In the genomic region with DNA sequence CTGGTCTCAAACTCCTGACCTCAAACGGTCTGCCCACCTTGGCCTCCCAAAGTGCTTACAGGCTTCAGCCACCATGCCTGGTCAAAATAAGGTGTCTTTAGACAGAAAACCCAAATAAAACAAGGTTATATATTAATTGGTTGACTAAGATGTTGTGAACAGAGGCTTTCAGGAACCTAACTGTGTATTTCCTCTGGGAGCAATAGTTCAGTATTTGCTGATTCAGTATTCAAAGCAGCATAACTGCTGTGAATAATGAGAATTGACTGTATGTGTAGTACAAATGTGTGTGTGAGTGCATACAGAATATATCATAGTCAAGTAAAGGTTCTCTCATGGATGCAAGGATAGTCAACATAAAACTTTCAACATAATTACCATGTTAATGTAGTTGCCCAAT, we compare ENCODE assay signal across 24 cellular contexts.
"Had no signal": no experiment of that assay in that cellular context is flagged by ENCODE, and none has a peak within 500 bp of the region (broad histone marks: within the 10 kb centered on the region; RNA-seq: fewer than 3 reads in every experiment).

No MANE protein-coding gene starts in this region.

- H3K36me3 ChIP-seq: colonic mucosa, esophagus muscularis mucosa, gastroesophageal sphincter, heart left ventricle, prostate gland, right atrium auricular region, sigmoid colon, stomach, thyroid gland, upper lobe of left lung had no signal

- H2AFZ ChIP-seq: hepatocyte had no signal

- H3K79me2 ChIP-seq: hepatocyte had no signal

- H3K4me2 ChIP-seq: hepatocyte had no signal

- FAIRE-seq: endothelial cell of umbilical vein, kidney, urothelium cell line had no signal

- H3K4me1 ChIP-seq: colonic mucosa, esophagus muscularis mucosa, foreskin keratinocyte, gastroesophageal sphincter, prostate gland, right atrium auricular region, sigmoid colon, thyroid gland, upper lobe of left lung had no signal

- H3K9me3 ChIP-seq: colonic mucosa, prostate gland, right atrium auricular region, thyroid gland had no signal

- H3K27ac ChIP-seq: colonic mucosa, esophagus muscularis mucosa, foreskin keratinocyte, gastroesophageal sphincter, heart left ventricle, hepatocyte, prostate gland, right atrium auricular region, sigmoid colon, stomach, thyroid gland, upper lobe of left lung had no signal

- H3K27me3 ChIP-seq: colonic mucosa, esophagus muscularis mucosa, foreskin keratinocyte, gastroesophageal sphincter, heart left ventricle, hepatocyte, right atrium auricular region, sigmoid colon, stomach, thyroid gland, upper lobe of left lung had no signal

- ATAC-seq: foreskin keratinocyte; gastroesophageal sphincter; heart left ventricle; naive thymus-derived CD8-positive, alpha-beta T cell; stimulated activated effector memory CD8-positive, alpha-beta T cell treated with anti-CD3 and anti-CD28 coated beads, Interleukin-12 subunit alpha, Interleukin-12 subunit beta, amount 100 ng/mL, for 72 hours had no signal

- H3K4me3 ChIP-seq: colonic mucosa, esophagus muscularis mucosa, gastroesophageal sphincter, heart left ventricle, hepatocyte, prostate gland, right atrium auricular region, sigmoid colon, stomach, thyroid gland, upper lobe of left lung had no signal

- DNase-seq: colonic mucosa; effector CD8-positive, alpha-beta T cell; heart left ventricle; kidney; midbrain; naive thymus-derived CD8-positive, alpha-beta T cell; nephron progenitor cell; nucleus accumbens; sigmoid colon; stimulated activated CD4-positive, alpha-beta T cell treated with anti-CD3 and anti-CD28 coated beads, Interleukin-2, amount 100 ng/mL, for 24 hours; stimulated activated CD4-positive, alpha-beta T cell treated with anti-CD3 and anti-CD28 coated beads, Interleukin-4, amount 100 ng/mL, for 24 hours; stimulated activated naive CD4-positive, alpha-beta T cell treated with Interleukin-2 at 50 U/mL for 16 hours; stomach; thyroid gland; upper lobe of left lung had no signal
